In the genomic region with DNA sequence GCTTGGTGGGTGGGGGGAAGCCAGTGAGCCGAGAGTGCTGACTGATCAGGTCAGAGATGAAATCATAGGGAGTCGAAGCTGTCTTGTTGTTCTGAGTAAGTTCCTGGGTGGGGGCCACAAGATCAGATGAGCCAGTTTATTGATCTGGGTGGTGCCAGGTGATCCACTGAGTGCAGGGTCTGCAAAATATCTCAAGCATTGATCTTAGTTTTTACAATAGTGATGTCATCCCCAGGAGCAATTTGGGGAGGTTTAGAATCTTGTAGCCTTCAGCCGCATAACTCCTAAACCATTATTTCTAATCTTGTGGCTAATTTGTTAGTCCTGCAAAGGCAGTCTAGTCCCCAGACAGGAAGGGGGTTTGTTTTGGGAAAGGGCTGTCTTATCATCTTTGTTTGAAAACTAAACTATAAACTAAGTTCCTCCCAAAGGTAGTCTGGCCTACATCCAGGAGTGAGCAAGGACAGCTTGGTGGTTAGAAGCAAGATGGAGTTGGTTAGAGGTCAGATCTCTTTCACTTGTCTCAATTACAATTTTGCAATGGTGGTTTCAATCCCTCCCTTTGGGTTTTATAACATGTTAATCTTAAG, we compare ENCODE assay signal across 2 cellular contexts.
TF ChIP-seq lines count a peak whose summit lies in the region.

No MANE protein-coding gene starts in this region.

TF ChIP-seq in GM23338, 12 proteins besides CTCF, POLR2A, EP300 and RAD21 (continued from another document):
- TF ChIP-seq, protein P1, sequence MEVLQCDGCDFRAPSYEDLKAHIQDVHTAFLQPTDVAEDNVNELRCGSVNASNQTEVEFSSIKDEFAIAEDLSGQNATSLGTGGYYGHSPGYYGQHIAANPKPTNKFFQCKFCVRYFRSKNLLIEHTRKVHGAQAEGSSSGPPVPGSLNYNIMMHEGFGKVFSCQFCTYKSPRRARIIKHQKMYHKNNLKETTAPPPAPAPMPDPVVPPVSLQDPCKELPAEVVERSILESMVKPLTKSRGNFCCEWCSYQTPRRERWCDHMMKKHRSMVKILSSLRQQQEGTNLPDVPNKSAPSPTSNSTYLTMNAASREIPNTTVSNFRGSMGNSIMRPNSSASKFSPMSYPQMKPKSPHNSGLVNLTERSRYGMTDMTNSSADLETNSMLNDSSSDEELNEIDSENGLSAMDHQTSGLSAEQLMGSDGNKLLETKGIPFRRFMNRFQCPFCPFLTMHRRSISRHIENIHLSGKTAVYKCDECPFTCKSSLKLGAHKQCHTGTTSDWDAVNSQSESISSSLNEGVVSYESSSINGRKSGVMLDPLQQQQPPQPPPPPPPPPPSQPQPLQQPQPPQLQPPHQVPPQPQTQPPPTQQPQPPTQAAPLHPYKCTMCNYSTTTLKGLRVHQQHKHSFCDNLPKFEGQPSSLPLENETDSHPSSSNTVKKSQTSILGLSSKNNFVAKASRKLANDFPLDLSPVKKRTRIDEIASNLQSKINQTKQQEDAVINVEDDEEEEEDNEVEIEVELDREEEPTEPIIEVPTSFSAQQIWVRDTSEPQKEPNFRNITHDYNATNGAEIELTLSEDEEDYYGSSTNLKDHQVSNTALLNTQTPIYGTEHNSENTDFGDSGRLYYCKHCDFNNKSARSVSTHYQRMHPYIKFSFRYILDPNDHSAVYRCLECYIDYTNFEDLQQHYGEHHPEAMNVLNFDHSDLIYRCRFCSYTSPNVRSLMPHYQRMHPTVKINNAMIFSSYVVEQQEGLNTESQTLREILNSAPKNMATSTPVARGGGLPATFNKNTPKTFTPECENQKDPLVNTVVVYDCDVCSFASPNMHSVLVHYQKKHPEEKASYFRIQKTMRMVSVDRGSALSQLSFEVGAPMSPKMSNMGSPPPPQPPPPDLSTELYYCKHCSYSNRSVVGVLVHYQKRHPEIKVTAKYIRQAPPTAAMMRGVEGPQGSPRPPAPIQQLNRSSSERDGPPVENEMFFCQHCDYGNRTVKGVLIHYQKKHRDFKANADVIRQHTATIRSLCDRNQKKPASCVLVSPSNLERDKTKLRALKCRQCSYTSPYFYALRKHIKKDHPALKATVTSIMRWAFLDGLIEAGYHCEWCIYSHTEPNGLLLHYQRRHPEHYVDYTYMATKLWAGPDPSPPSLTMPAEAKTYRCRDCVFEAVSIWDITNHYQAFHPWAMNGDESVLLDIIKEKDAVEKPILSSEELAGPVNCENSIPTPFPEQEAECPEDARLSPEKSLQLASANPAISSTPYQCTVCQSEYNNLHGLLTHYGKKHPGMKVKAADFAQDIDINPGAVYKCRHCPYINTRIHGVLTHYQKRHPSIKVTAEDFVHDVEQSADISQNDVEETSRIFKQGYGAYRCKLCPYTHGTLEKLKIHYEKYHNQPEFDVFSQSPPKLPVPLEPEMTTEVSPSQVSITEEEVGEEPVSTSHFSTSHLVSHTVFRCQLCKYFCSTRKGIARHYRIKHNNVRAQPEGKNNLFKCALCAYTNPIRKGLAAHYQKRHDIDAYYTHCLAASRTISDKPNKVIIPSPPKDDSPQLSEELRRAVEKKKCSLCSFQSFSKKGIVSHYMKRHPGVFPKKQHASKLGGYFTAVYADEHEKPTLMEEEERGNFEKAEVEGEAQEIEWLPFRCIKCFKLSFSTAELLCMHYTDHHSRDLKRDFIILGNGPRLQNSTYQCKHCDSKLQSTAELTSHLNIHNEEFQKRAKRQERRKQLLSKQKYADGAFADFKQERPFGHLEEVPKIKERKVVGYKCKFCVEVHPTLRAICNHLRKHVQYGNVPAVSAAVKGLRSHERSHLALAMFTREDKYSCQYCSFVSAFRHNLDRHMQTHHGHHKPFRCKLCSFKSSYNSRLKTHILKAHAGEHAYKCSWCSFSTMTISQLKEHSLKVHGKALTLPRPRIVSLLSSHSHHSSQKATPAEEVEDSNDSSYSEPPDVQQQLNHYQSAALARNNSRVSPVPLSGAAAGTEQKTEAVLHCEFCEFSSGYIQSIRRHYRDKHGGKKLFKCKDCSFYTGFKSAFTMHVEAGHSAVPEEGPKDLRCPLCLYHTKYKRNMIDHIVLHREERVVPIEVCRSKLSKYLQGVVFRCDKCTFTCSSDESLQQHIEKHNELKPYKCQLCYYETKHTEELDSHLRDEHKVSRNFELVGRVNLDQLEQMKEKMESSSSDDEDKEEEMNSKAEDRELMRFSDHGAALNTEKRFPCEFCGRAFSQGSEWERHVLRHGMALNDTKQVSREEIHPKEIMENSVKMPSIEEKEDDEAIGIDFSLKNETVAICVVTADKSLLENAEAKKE (CRISPR knock-in tag; IDR thresholded peaks at IDR 0.05): no peak

TF ChIP-seq in K562, 482 proteins besides CTCF, POLR2A, EP300 and RAD21 (continued from another document):
- TF ChIP-seq, protein P2, sequence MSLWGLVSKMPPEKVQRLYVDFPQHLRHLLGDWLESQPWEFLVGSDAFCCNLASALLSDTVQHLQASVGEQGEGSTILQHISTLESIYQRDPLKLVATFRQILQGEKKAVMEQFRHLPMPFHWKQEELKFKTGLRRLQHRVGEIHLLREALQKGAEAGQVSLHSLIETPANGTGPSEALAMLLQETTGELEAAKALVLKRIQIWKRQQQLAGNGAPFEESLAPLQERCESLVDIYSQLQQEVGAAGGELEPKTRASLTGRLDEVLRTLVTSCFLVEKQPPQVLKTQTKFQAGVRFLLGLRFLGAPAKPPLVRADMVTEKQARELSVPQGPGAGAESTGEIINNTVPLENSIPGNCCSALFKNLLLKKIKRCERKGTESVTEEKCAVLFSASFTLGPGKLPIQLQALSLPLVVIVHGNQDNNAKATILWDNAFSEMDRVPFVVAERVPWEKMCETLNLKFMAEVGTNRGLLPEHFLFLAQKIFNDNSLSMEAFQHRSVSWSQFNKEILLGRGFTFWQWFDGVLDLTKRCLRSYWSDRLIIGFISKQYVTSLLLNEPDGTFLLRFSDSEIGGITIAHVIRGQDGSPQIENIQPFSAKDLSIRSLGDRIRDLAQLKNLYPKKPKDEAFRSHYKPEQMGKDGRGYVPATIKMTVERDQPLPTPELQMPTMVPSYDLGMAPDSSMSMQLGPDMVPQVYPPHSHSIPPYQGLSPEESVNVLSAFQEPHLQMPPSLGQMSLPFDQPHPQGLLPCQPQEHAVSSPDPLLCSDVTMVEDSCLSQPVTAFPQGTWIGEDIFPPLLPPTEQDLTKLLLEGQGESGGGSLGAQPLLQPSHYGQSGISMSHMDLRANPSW (CRISPR knock-in tag; IDR thresholded peaks at IDR 0.05): no peak
- TF ChIP-seq CGGBP1 (CRISPR knock-in tag; IDR thresholded peaks at IDR 0.05): no peak
- no peak for TF ChIP-seq GATAD2B (IDR thresholded peaks at IDR 0.05; ENCODE audit: borderline replicate concordance)
- TF ChIP-seq, protein P3, sequence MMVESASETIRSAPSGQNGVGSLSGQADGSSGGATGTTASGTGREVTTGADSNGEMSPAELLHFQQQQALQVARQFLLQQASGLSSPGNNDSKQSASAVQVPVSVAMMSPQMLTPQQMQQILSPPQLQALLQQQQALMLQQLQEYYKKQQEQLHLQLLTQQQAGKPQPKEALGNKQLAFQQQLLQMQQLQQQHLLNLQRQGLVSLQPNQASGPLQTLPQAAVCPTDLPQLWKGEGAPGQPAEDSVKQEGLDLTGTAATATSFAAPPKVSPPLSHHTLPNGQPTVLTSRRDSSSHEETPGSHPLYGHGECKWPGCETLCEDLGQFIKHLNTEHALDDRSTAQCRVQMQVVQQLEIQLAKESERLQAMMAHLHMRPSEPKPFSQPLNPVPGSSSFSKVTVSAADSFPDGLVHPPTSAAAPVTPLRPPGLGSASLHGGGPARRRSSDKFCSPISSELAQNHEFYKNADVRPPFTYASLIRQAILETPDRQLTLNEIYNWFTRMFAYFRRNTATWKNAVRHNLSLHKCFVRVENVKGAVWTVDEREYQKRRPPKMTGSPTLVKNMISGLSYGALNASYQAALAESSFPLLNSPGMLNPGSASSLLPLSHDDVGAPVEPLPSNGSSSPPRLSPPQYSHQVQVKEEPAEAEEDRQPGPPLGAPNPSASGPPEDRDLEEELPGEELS (CRISPR knock-in tag; IDR thresholded peaks at IDR 0.05; ENCODE audit: borderline replicate concordance): no peak
- no peak for TF ChIP-seq CCAR2 (IDR thresholded peaks at IDR 0.05; ENCODE audit: low read depth, low read length)
- no peak for TF ChIP-seq CHAMP1 (IDR thresholded peaks at IDR 0.05)
- no peak for TF ChIP-seq ZNF561 (CRISPR knock-in tag; conservative IDR thresholded peaks at IDR 0.05)
- TF ChIP-seq HINFP (tag; conservative IDR thresholded peaks at IDR 0.05; ENCODE audit: low read depth): 0 out of 2 replicates have a peak, but pooled peaks have one; percentile 17
- no peak for TF ChIP-seq OTX1 (CRISPR knock-in tag; IDR thresholded peaks at IDR 0.05)
- TF ChIP-seq KDM4B (IDR thresholded peaks at IDR 0.05; ENCODE audit: borderline replicate concordance in 2 of 2, low read depth in 1 of 2): no peak
- TF ChIP-seq, protein P4, sequence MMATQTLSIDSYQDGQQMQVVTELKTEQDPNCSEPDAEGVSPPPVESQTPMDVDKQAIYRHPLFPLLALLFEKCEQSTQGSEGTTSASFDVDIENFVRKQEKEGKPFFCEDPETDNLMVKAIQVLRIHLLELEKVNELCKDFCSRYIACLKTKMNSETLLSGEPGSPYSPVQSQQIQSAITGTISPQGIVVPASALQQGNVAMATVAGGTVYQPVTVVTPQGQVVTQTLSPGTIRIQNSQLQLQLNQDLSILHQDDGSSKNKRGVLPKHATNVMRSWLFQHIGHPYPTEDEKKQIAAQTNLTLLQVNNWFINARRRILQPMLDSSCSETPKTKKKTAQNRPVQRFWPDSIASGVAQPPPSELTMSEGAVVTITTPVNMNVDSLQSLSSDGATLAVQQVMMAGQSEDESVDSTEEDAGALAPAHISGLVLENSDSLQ (IDR thresholded peaks at IDR 0.05): no peak
- TF ChIP-seq GATAD2A (IDR thresholded peaks at IDR 0.05): peak; percentile 26; the same call in 1 of the 2 replicates
- TF ChIP-seq FOXM1 (IDR thresholded peaks at IDR 0.05; ENCODE audit: low read depth): no peak
- TF ChIP-seq FOXM1 (CRISPR knock-in tag; IDR thresholded peaks at IDR 0.05; ENCODE audit: low read depth): no peak
